Comparison of ENCODE assay signal across 15 cellular contexts in the genomic region with DNA sequence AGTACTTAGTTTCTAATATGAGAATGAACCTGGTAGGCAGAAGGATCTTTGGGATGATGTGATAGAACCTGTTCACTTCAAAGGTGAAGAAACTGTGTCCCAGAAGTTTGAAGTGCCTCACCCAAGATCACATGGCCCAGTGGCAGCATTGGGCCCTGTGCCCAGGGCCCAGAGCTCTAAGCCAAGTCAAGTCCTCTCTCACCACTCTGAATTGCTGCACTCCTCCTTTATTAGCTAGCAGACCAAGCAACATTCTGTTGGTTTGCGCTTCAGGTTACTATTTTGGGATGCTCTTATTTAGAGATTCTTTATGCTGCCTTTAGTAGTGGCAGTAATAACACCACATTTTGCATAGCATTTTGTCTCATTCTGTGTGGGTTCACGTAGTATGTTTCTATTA.
A peak's percentile ranks its signal among the peaks of the same experiment; 100 is the strongest.
DNase-seq lines count a peak whose midpoint lies in the region; ATAC-seq and TF ChIP-seq lines count a peak whose summit lies in the region.
"Had no signal": no experiment of that assay in that cellular context is flagged by ENCODE, and none has a peak within 500 bp of the region (broad histone marks: within the 10 kb centered on the region; RNA-seq: fewer than 3 reads in every experiment).

No MANE protein-coding gene starts in this region.

- no peak overlapping the region for H3K27ac ChIP-seq in body of pancreas
- peak overlapping the region; percentile 81 for H3K27ac ChIP-seq in left ventricle myocardium inferior (replicated peaks)
- H3K27ac ChIP-seq in thyroid gland = peak overlapping the region; percentile 83 to 93 (median 84)
- H3K27ac ChIP-seq in substantia nigra (ENCODE audit: low read depth, low read length, poor library complexity, severe bottlenecking) = no peak overlapping the region
- H3K27ac ChIP-seq: C4-2B had no signal

- H3K9me3 ChIP-seq in body of pancreas (no peaks in the 10 kb centered on the region), left ventricle myocardium inferior (replicated peaks) (no peaks in the 10 kb centered on the region), thyroid gland (no peaks in the 10 kb centered on the region)

- no peaks in the 10 kb centered on the region for H3K4me1 Mint-ChIP-seq in osteocyte (ENCODE audit: unreplicated experiment)

- ATAC-seq in body of pancreas (peak; percentile 71), HG03432 (IDR thresholded peaks at IDR 0.05; ENCODE audit: unreplicated experiment) (no peak)
- ATAC-seq: K562, Panc1 had no signal

- TF ChIP-seq POLR2A in body of pancreas (IDR thresholded peaks at IDR 0.05) (no peak), thyroid gland (IDR thresholded peaks at IDR 0.05) (peak in 1 of 2 donors; percentile 53)

- no peak overlapping the region for H3K27ac Mint-ChIP-seq in osteocyte (ENCODE audit: unreplicated experiment)

- H3K9me3 Mint-ChIP-seq in osteocyte (ENCODE audit: unreplicated experiment) = no peaks in the 10 kb centered on the region

- DNase-seq in body of pancreas (peak in 3 of 4 donors; percentile 32 to 68 (median 40)), left ventricle myocardium inferior (peak; percentile 59), mucosa of gallbladder (ENCODE audit: low spot score) (peak; percentile 68), thyroid gland (peak; percentile 89 to 90), osteocyte (ENCODE audit: extremely low spot score, unreplicated experiment) (no peak), substantia nigra (lab: John Stamatoyannopoulos, UW) (no peak)
- DNase-seq: COR-L47, NCI-H1436, NCI-H2081, NCI-H524, SHP77 had no signal

- TF ChIP-seq CTCF in body of pancreas (IDR thresholded peaks at IDR 0.05) = no peak
- no peak for TF ChIP-seq CTCF in left ventricle myocardium inferior (IDR thresholded peaks at IDR 0.05; ENCODE audit: borderline replicate concordance)
- no peak for TF ChIP-seq CTCF in thyroid gland (IDR thresholded peaks at IDR 0.05)
- no peak for TF ChIP-seq CTCF in osteocyte (IDR thresholded peaks at IDR 0.05)

- H3K27me3 ChIP-seq in body of pancreas (no peaks in the 10 kb centered on the region), left ventricle myocardium inferior (ENCODE audit: low read depth) (no peaks in the 10 kb centered on the region), thyroid gland (no peaks in the 10 kb centered on the region)

- no peaks in the 10 kb centered on the region for H3K36me3 ChIP-seq in body of pancreas (replicated peaks in 1 of 2; ENCODE audit: insufficient read depth in 1 of 2, low read depth in 2 of 2)
- peaks cover 21% of the 10 kb centered on the region for H3K36me3 ChIP-seq in left ventricle myocardium inferior
- H3K36me3 ChIP-seq in thyroid gland = peaks cover 12 to 17% of the 10 kb centered on the region in 2 donors

- intact Hi-C loops in body of pancreas (cut with DNase I) (no loop called here), left ventricle myocardium inferior (cut with micrococcal nuclease) (no loop called here), thyroid gland (cut with DNase I) (no loop called here)

- peaks cover 8% of the 10 kb centered on the region for H3K4me1 ChIP-seq in body of pancreas
- H3K4me1 ChIP-seq in left ventricle myocardium inferior = peaks cover 28% of the 10 kb centered on the region
- H3K4me1 ChIP-seq in thyroid gland = peaks cover 14 to 30% of the 10 kb centered on the region in 2 donors

- no peak overlapping the region for H3K4me3 Mint-ChIP-seq in osteocyte (ENCODE audit: unreplicated experiment)

- H3K4me3 ChIP-seq in body of pancreas (no peak overlapping the region), left ventricle myocardium inferior (peak overlapping the region; percentile 26), thyroid gland (replicated peaks in 1 of 3) (no peak overlapping the region)
- H3K4me3 ChIP-seq: K562 had no signal

- no peaks in the 10 kb centered on the region for H3K27me3 Mint-ChIP-seq in osteocyte (ENCODE audit: unreplicated experiment)

- H3K36me3 Mint-ChIP-seq in osteocyte (ENCODE audit: unreplicated experiment) = no peaks in the 10 kb centered on the region

- WGBS in body of pancreas, 2 donors = 84 to 90% methylated on average over 2 of the region's 2 CpGs
- 29 to 42% methylated on average over 2 of the region's 2 CpGs for WGBS in thyroid gland, 2 donors

Comparison
In these comparisons a context has a peak if more than half of its experiments do, and no peak if none do; other contexts are left out.
1. DNase-seq: peak in body of pancreas (3 of 4), left ventricle myocardium inferior (single experiment), mucosa of gallbladder (single experiment) and thyroid gland (2 of 2); none in osteocyte (single experiment) and substantia nigra (0 of 49).
2. H3K27ac ChIP-seq: peak in left ventricle myocardium inferior (single experiment) and thyroid gland (3 of 3); none in body of pancreas (0 of 4) and substantia nigra (single experiment).